In the genomic region with DNA sequence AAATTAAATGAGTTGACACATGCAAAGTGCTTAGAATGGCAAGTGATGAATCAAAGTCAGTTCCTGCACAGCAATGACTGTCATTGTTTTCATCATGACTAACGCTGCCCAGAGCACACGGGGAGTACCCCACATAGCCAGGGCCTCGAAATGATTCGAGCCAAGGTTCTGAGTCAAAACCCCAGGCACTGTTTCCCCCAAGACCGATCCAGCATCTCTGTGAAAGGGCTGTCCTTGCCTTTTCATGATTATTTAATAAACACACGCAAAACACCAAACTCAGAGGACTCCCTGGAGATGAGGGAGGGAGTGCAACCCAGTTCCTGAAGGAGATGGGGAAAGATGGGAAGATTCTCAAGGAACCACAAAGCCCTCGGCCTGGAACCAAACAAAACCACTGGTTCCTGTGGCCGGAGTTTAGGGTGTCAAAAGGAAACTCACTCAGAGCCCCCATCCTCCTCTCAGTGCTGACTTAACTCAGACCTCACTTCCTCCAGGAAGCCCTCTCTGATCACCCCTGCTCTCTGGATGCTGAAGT, we compare ENCODE assay signal across 1 cellular context.
TF ChIP-seq lines count a peak whose summit lies in the region.

No MANE protein-coding gene starts in this region.

TF ChIP-seq in K562, 482 proteins besides CTCF, POLR2A, EP300 and RAD21 (continued from another document):
- TF ChIP-seq, protein P1, sequence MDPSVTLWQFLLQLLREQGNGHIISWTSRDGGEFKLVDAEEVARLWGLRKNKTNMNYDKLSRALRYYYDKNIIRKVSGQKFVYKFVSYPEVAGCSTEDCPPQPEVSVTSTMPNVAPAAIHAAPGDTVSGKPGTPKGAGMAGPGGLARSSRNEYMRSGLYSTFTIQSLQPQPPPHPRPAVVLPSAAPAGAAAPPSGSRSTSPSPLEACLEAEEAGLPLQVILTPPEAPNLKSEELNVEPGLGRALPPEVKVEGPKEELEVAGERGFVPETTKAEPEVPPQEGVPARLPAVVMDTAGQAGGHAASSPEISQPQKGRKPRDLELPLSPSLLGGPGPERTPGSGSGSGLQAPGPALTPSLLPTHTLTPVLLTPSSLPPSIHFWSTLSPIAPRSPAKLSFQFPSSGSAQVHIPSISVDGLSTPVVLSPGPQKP (CRISPR knock-in tag; IDR thresholded peaks at IDR 0.05): no peak
- TF ChIP-seq TAF1 (IDR thresholded peaks at IDR 0.05; ENCODE audit: control insufficient read depth, extremely low read depth, insufficient read depth, low read length, severe bottlenecking) (no peak), NR1H2 (CRISPR knock-in tag; IDR thresholded peaks at IDR 0.05) (no peak), ELF1 (tag; IDR thresholded peaks at IDR 0.05) (no peak), ZNF134 (CRISPR knock-in tag; conservative IDR thresholded peaks at IDR 0.05) (no peak), ZFP36 (IDR thresholded peaks at IDR 0.05; ENCODE audit: low read depth, low read length, partially characterized antibody) (peak; percentile 93)
